Comparison of ENCODE assay signal across 22 cellular contexts in genomic region chr3:185371683-185372082, GRCh38.
"Had no signal": no experiment of that assay in that cellular context is flagged by ENCODE, and none has a peak within 500 bp of the region (broad histone marks: within the 10 kb centered on the region; RNA-seq: fewer than 3 reads in every experiment).

No MANE protein-coding gene starts in this region.

- H3K9me3 ChIP-seq: psoas muscle, suprapubic skin had no signal

- H3K27me3 ChIP-seq: suprapubic skin had no signal

- H3K4me3 Mint-ChIP-seq: activated B cell treated with CpG ODN at 0.5 μM for 24 hours; activated T-cell treated with anti-CD3 and anti-CD28 coated beads, Interleukin-2, amount 50 U/mL, for 72 hours; central memory CD8-positive, alpha-beta T cell; effector memory CD8-positive, alpha-beta T cell; T-helper 17 cell; type B pancreatic cell had no signal

- H3K4me1 ChIP-seq: psoas muscle, suprapubic skin had no signal

- H3K4me3 ChIP-seq: lung, psoas muscle, suprapubic skin had no signal

- H3K36me3 ChIP-seq: suprapubic skin had no signal

- ATAC-seq: activated naive CD4-positive, alpha-beta T cell treated with anti-CD3 and anti-CD28 coated beads, Interleukin-2, amount 50 U/mL, for 72 hours; activated T-cell treated with anti-CD3 and anti-CD28 coated beads, Interleukin-2, amount 50 U/mL, for 72 hours; effector memory CD8-positive, alpha-beta T cell; left cardiac atrium; psoas muscle; sciatic nerve; stimulated activated naive CD8-positive, alpha-beta T cell treated with anti-CD3 and anti-CD28 coated beads, Interleukin-15, Interleukin-2, amounts not matched to agents 100 U/mL and 50 U/mL, for 24 hours; T-helper 17 cell had no signal

- H3K9me3 Mint-ChIP-seq: activated B cell treated with CpG ODN at 0.5 μM for 24 hours; activated naive CD4-positive, alpha-beta T cell treated with anti-CD3 and anti-CD28 coated beads, Interleukin-2, amount 50 U/mL, for 72 hours; activated T-cell treated with anti-CD3 and anti-CD28 coated beads, Interleukin-2, amount 50 U/mL, for 72 hours; central memory CD8-positive, alpha-beta T cell; effector memory CD8-positive, alpha-beta T cell; type B pancreatic cell had no signal

- H3K4me1 Mint-ChIP-seq: activated B cell treated with CpG ODN at 0.5 μM for 24 hours; central memory CD8-positive, alpha-beta T cell; T-helper 17 cell had no signal

- H3K27ac Mint-ChIP-seq: activated B cell treated with CpG ODN at 0.5 μM for 24 hours; activated naive CD4-positive, alpha-beta T cell treated with anti-CD3 and anti-CD28 coated beads, Interleukin-2, amount 50 U/mL, for 72 hours; activated T-cell treated with anti-CD3 and anti-CD28 coated beads, Interleukin-2, amount 50 U/mL, for 72 hours; effector memory CD8-positive, alpha-beta T cell; T-helper 17 cell; type B pancreatic cell had no signal

- H3K27ac ChIP-seq: epithelial cell of prostate, psoas muscle, suprapubic skin had no signal

- H3K27me3 Mint-ChIP-seq: type B pancreatic cell had no signal

- DNase-seq: activated B cell treated with CpG ODN at 0.5 μM for 24 hours; activated CD4-positive, alpha-beta T cell treated with anti-CD3 and anti-CD28 coated beads for 48 hours; activated CD8-positive, alpha-beta memory T cell treated with anti-CD3 and anti-CD28 coated beads, Interleukin-2, amount 50 U/mL, for 48 hours; activated gamma-delta T cell; activated T-cell treated with anti-CD3 and anti-CD28 coated beads, Interleukin-2, amount 50 U/mL, for 72 hours; amniotic stem cell; cortex of kidney; effector memory CD8-positive, alpha-beta T cell; foreskin melanocyte; head of caudate nucleus; left cardiac atrium; midbrain; psoas muscle; stimulated activated naive CD8-positive, alpha-beta T cell treated with anti-CD3 and anti-CD28 coated beads, Interleukin-15, Interleukin-2, amounts not matched to agents 100 U/mL and 50 U/mL, for 24 hours; T-helper 17 cell had no signal

- H3K36me3 Mint-ChIP-seq: activated naive CD4-positive, alpha-beta T cell treated with anti-CD3 and anti-CD28 coated beads, Interleukin-2, amount 50 U/mL, for 72 hours; type B pancreatic cell had no signal
